Comparison of ENCODE assay signal across 9 cellular contexts in the genomic region with DNA sequence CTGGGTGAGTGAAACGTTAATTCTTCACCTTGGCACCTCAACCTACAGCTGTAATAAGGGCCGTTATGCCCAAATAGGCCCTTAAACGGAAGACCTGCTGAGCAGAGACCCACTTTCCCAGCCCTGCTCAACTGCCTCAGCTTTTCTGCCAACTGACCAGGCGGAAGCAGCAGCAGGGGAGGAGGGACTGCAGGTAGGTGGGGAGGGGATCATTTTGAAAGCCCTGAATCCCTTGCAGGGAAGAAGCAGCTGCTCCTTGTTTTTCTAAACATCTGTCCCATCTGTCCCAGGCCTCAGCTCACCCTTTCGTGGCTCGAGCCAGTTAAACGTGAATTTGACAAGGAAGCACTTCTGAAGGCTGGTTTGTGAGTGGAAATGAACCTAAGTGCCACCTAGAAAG. TPM values are rescaled to one million over a fixed set of nuclear protein-coding genes. Genes with fewer than 3 reads are reported as not detected.
DNase-seq lines count a peak whose midpoint lies in the region; ATAC-seq, FAIRE-seq and TF ChIP-seq lines count a peak whose summit lies in the region.
"Had no signal": no experiment of that assay in that cellular context is flagged by ENCODE, and none has a peak within 500 bp of the region (broad histone marks: within the 10 kb centered on the region; RNA-seq: fewer than 3 reads in every experiment).

No MANE protein-coding gene starts in this region.

- CTCF ChIA-PET in activated CD4-positive, alpha-beta memory T cell treated with anti-CD3 and anti-CD28 coated beads, Interleukin-2, amount 10 ng/mL, durations not matched to agents 7 days and 5 days (lab: Charles Lee), result no interaction called here

- no peak for ATAC-seq in activated T-cell treated with anti-CD3 and anti-CD28 coated beads, Interleukin-2, amount 50 U/mL, for 4 hours
- ATAC-seq in GM19023 (IDR thresholded peaks at IDR 0.05; ENCODE audit: unreplicated experiment) (no peak), GM21528 (IDR thresholded peaks at IDR 0.05; ENCODE audit: low FRiP score, unreplicated experiment) (no peak)

- H3K9me3 ChIP-seq in kidney (ENCODE audit: control insufficient read depth in 1 of 2, low read length in 2 of 2) (no peaks in the 10 kb centered on the region), thyroid gland (no peaks in the 10 kb centered on the region)

- peaks cover 4 to 5% of the 10 kb centered on the region in 2 donors for H3K4me1 ChIP-seq in kidney (ENCODE audit: control insufficient read depth in 1 of 2, insufficient read depth in 1 of 2, low read depth in 1 of 2, low read length in 2 of 2)
- H3K4me1 ChIP-seq in thyroid gland, result peaks cover 8 to 15% of the 10 kb centered on the region in 2 donors

- TF ChIP-seq CTCF in kidney (IDR thresholded peaks at IDR 0.05; ENCODE audit: borderline replicate concordance, extremely low read depth, insufficient read depth), result no peak
- no peak for TF ChIP-seq CTCF in thyroid gland (IDR thresholded peaks at IDR 0.05)

- no peak for DNase-seq in activated T-cell treated with anti-CD3 and anti-CD28 coated beads, Interleukin-2, amount 50 U/mL, for 4 hours
- DNase-seq in activated T-cell treated with anti-CD3 and anti-CD28 coated beads for 4 hours (no peak), kidney (peak; percentile 30), thyroid gland (peak; percentile 4 to 12), SW480 (ENCODE audit: low spot score) (no peak)
- no peak for DNase-seq in activated CD4-positive, alpha-beta memory T cell treated with anti-CD3 and anti-CD28 coated beads, Interleukin-2, amount 10 ng/mL, durations not matched to agents 7 days and 5 days

- FAIRE-seq in kidney (lab: Jason Lieb, UNC), result no peak
- FAIRE-seq: endometrium had no signal

- H3K27ac Mint-ChIP-seq in activated CD4-positive, alpha-beta memory T cell treated with anti-CD3 and anti-CD28 coated beads, Interleukin-2, amount 10 ng/mL, durations not matched to agents 7 days and 5 days, result no peak overlapping the region

- H3K9ac ChIP-seq in kidney (ENCODE audit: low read length in 2 of 2), result peak overlapping the region in 1 of 2 donors; percentile 49

- POLR2A ChIA-PET in activated CD4-positive, alpha-beta memory T cell treated with anti-CD3 and anti-CD28 coated beads, Interleukin-2, amount 10 ng/mL, durations not matched to agents 7 days and 5 days (lab: Charles Lee), result interaction anchor here (1.5 to 3.2 kb wide), 3 partner anchors 26 to 108 kb away, joined by 5 to 15 read pairs (median 7); a partner anchor contains a TSS

- TF ChIP-seq POLR2A in thyroid gland (IDR thresholded peaks at IDR 0.05), result no peak

- H3K27me3 Mint-ChIP-seq in activated T-cell treated with anti-CD3 and anti-CD28 coated beads, Interleukin-2, amount 50 U/mL, for 4 hours (ENCODE audit: low read depth), result no peaks in the 10 kb centered on the region
- H3K27me3 Mint-ChIP-seq in activated CD4-positive, alpha-beta memory T cell treated with anti-CD3 and anti-CD28 coated beads, Interleukin-2, amount 10 ng/mL, durations not matched to agents 7 days and 5 days, result no peaks in the 10 kb centered on the region

- H3K36me3 Mint-ChIP-seq in activated T-cell treated with anti-CD3 and anti-CD28 coated beads, Interleukin-2, amount 50 U/mL, for 4 hours (ENCODE audit: insufficient read depth), result peaks cover 8% of the 10 kb centered on the region
- peaks cover 27% of the 10 kb centered on the region for H3K36me3 Mint-ChIP-seq in activated CD4-positive, alpha-beta memory T cell treated with anti-CD3 and anti-CD28 coated beads, Interleukin-2, amount 10 ng/mL, durations not matched to agents 7 days and 5 days (ENCODE audit: low read depth)

- no peaks in the 10 kb centered on the region for H3K27me3 ChIP-seq in thyroid gland

- no peaks in the 10 kb centered on the region for H3K9me3 Mint-ChIP-seq in activated T-cell treated with anti-CD3 and anti-CD28 coated beads, Interleukin-2, amount 50 U/mL, for 4 hours
- no peaks in the 10 kb centered on the region for H3K9me3 Mint-ChIP-seq in activated CD4-positive, alpha-beta memory T cell treated with anti-CD3 and anti-CD28 coated beads, Interleukin-2, amount 10 ng/mL, durations not matched to agents 7 days and 5 days

- no peaks in the 10 kb centered on the region for H3K36me3 ChIP-seq in kidney (ENCODE audit: control insufficient read depth in 1 of 2, insufficient read depth in 2 of 2, low read length in 2 of 2)
- H3K36me3 ChIP-seq in thyroid gland, result no peaks in the 10 kb centered on the region

- peaks cover 48% of the 10 kb centered on the region for H3K4me1 Mint-ChIP-seq in activated T-cell treated with anti-CD3 and anti-CD28 coated beads, Interleukin-2, amount 50 U/mL, for 4 hours (ENCODE audit: low read depth)
- peaks cover 38% of the 10 kb centered on the region for H3K4me1 Mint-ChIP-seq in activated CD4-positive, alpha-beta memory T cell treated with anti-CD3 and anti-CD28 coated beads, Interleukin-2, amount 10 ng/mL, durations not matched to agents 7 days and 5 days

- H3K4me3 ChIP-seq in kidney (ENCODE audit: low read length in 2 of 2) (peak overlapping the region; percentile 83 to 95), thyroid gland (replicated peaks in 1 of 3) (peak overlapping the region in 1 of 3 donors; percentile 64)

- intact Hi-C loops in kidney (cut with DNase I), result no loop called here
- intact Hi-C loops in thyroid gland (cut with DNase I), result no loop called here

- no peak overlapping the region for H3K27ac ChIP-seq in kidney (ENCODE audit: low read depth in 2 of 2, low read length in 2 of 2)
- no peak overlapping the region for H3K27ac ChIP-seq in thyroid gland

- 39 to 48% methylated on average over 7 of the region's 7 CpGs for WGBS in thyroid gland, 2 donors

- peak overlapping the region; percentile 95 for H3K4me3 Mint-ChIP-seq in activated T-cell treated with anti-CD3 and anti-CD28 coated beads, Interleukin-2, amount 50 U/mL, for 4 hours
- H3K4me3 Mint-ChIP-seq in activated CD4-positive, alpha-beta memory T cell treated with anti-CD3 and anti-CD28 coated beads, Interleukin-2, amount 10 ng/mL, durations not matched to agents 7 days and 5 days, result peak overlapping the region; percentile 90

RNA-seq across cellular contexts. Expression of a gene that starts 1.0 kb away (rescaled TPM):
- total RNA-seq in activated T-cell treated with anti-CD3 and anti-CD28 coated beads, Interleukin-2, amount 50 U/mL, for 4 hours, result 10 to 100 TPM; 23.7 to 23.9 (median 23.7) TPM
- 10 to 100 TPM; 18.8 to 21.0 TPM for total RNA-seq in activated CD4-positive, alpha-beta memory T cell treated with anti-CD3 and anti-CD28 coated beads, Interleukin-2, amount 10 ng/mL, durations not matched to agents 7 days and 5 days
- total RNA-seq in kidney (20.0 TPM), thyroid gland (10 to 100 TPM in 2 of 4 donors, 1 to 10 TPM in 2; 3.0 to 22.7 (median 8.3) TPM)
- polyA plus RNA-seq in kidney (ENCODE audit: insufficient read depth, low read depth, low replicate concordance), result 71.0 TPM

Comparison
In these comparisons a context has a peak if more than half of its experiments do, and no peak if none do; other contexts are left out.
1. DNase-seq: peak in kidney (single experiment) and thyroid gland (2 of 2); none in activated T-cell treated with anti-CD3 and anti-CD28 coated beads, Interleukin-2, amount 50 U/mL, for 4 hours (single experiment), activated T-cell treated with anti-CD3 and anti-CD28 coated beads for 4 hours (single experiment), activated CD4-positive, alpha-beta memory T cell treated with anti-CD3 and anti-CD28 coated beads, Interleukin-2, amount 10 ng/mL, durations not matched to agents 7 days and 5 days (single experiment) and SW480 (single experiment).